ENCODE assay signal across 16 cellular contexts in the genomic region with DNA sequence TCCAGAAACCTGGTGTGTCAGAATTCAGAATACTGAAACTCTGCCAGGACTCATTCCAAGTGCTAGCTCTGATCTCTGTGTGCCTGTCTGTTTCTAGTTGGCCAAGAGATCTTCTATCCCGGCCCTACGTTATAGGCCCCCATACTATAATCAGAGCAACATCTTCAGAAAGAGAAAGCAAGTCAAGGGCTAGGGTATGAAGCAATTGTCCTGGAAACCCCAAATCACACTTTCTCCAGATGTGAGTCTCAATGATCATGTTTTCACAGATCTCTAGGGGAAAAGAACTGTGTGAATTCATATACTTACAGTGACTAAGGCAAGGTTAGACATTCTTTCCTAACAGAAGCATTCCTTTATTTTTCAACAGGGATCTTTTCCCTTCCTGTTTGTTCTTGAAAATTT.
DNase-seq lines count a peak whose midpoint lies in the region; ATAC-seq and TF ChIP-seq lines count a peak whose summit lies in the region.
"Had no signal": no experiment of that assay in that cellular context is flagged by ENCODE, and none has a peak within 500 bp of the region (broad histone marks: within the 10 kb centered on the region; RNA-seq: fewer than 3 reads in every experiment).

No MANE protein-coding gene starts in this region.

- no peaks in the 10 kb centered on the region for H3K9me3 ChIP-seq in mammary epithelial cell (replicated peaks; ENCODE audit: insufficient read depth, low read length)
- H3K9me3 ChIP-seq in heart right ventricle, result no peaks in the 10 kb centered on the region
- H3K9me3 ChIP-seq in thyroid gland, result no peaks in the 10 kb centered on the region

- WGBS in mammary epithelial cell (ENCODE audit: low coverage, missing lambda C conversion rate), result 44% methylated on average over 2 of the region's 2 CpGs
- 70 to 83% methylated on average over 2 of the region's 2 CpGs for WGBS in heart right ventricle, 2 donors
- 38 to 43% methylated on average over 2 of the region's 2 CpGs for WGBS in thyroid gland, 2 donors

- H3K4me2 ChIP-seq in mammary epithelial cell (ENCODE audit: insufficient read depth, low read depth, low read length), result no peak overlapping the region
- H3K4me2 ChIP-seq: neural progenitor cell had no signal

- BruUV-seq in mammary epithelial cell (replicated peaks; lab: Mats Ljungman, UMichigan), result no TSS peak

- H3K27me3 ChIP-seq in mammary epithelial cell (ENCODE audit: insufficient read depth, low read length) (no peaks in the 10 kb centered on the region), heart right ventricle (no peaks in the 10 kb centered on the region), thyroid gland (no peaks in the 10 kb centered on the region)
- H3K27me3 ChIP-seq: neural progenitor cell had no signal

- TF ChIP-seq CTCF in mammary epithelial cell (conservative IDR thresholded peaks at IDR 0.05 in 1 of 2, IDR thresholded peaks at IDR 0.05 in 1 of 2; ENCODE audit: extremely low read depth in 1 of 2, insufficient read depth in 1 of 2, low read depth in 1 of 2, low read length in 2 of 2) (no peak), heart right ventricle (IDR thresholded peaks at IDR 0.05) (no peak), thyroid gland (IDR thresholded peaks at IDR 0.05) (no peak)

- intact Hi-C loops in Right ventricle myocardium superior (cut with DNase I) (no loop called here), cardiac septum (cut with DNase I) (no loop called here), mammary epithelial cell (cut with micrococcal nuclease) (no loop called here), heart right ventricle (cut with DNase I) (no loop called here), thyroid gland (cut with DNase I) (no loop called here)

- no peaks in the 10 kb centered on the region for H4K20me1 ChIP-seq in mammary epithelial cell (ENCODE audit: insufficient read depth, low read length)

- in situ Hi-C loops in mammary epithelial cell (cut with MboI; ENCODE audit: low sequenced_read_pairs in 2 of 2), result no loop called here

- H3K79me2 ChIP-seq in mammary epithelial cell (ENCODE audit: insufficient read depth, low read length), result no peaks in the 10 kb centered on the region

- no peak for DNase-seq in Right ventricle myocardium superior
- DNase-seq in cardiac septum (ENCODE audit: low spot score), result no peak
- DNase-seq in mammary epithelial cell, result peak; percentile 45
- DNase-seq in heart right ventricle, result no peak
- no peak for DNase-seq in thyroid gland
- DNase-seq in activated CD4-positive, alpha-beta T cell treated with anti-CD3 and anti-CD28 coated beads for 1 hour, result no peak
- DNase-seq: activated CD4-positive, alpha-beta T cell treated with anti-CD3 and anti-CD28 coated beads, Interleukin-2, amount 50 U/mL, for 4 hours; DMS153; left colon; NCI-H1105; NCI-H510A treated with DMSO at 0.1 percent for 48 hours had no signal

- no peak for TF ChIP-seq POLR2A in thyroid gland (IDR thresholded peaks at IDR 0.05)

- H3K27ac ChIP-seq in mammary epithelial cell (ENCODE audit: insufficient read depth, low read depth, low read length), result no peak overlapping the region
- H3K27ac ChIP-seq in heart right ventricle, result peak overlapping the region in 3 of 10 donors; percentile 11 to 44 (median 32)
- peak overlapping the region; percentile 65 to 87 (median 75) for H3K27ac ChIP-seq in thyroid gland
- H3K27ac ChIP-seq: neural progenitor cell, RWPE1 had no signal

- dilution Hi-C loops in mammary epithelial cell (cut with HindIII; ENCODE audit: low sequenced_read_pairs), result no loop called here

- peak overlapping the region; percentile 46 for H2AFZ ChIP-seq in mammary epithelial cell (ENCODE audit: low read depth, low read length)
- H2AFZ ChIP-seq: neural progenitor cell had no signal

- H3K4me3 ChIP-seq in mammary epithelial cell (replicated peaks in 1 of 3; ENCODE audit: insufficient read depth in 1 of 3, low read depth in 2 of 3, low read length in 3 of 3) (no peak overlapping the region), heart right ventricle (no peak overlapping the region), thyroid gland (replicated peaks in 1 of 3) (no peak overlapping the region)
- H3K4me3 ChIP-seq: neural progenitor cell had no signal

- H3K36me3 ChIP-seq in mammary epithelial cell (ENCODE audit: insufficient read depth, low read length) (no peaks in the 10 kb centered on the region), heart right ventricle (no peaks in the 10 kb centered on the region), thyroid gland (no peaks in the 10 kb centered on the region)
- H3K36me3 ChIP-seq: neural progenitor cell had no signal

- ATAC-seq in Right ventricle myocardium superior (ENCODE audit: poor library complexity) (peak; percentile 73), heart right ventricle (peak in 6 of 8 donors; percentile 30 to 82 (median 50)), GM18870 (IDR thresholded peaks at IDR 0.05; ENCODE audit: unreplicated experiment) (no peak), HG02970 (IDR thresholded peaks at IDR 0.05; ENCODE audit: low FRiP score, unreplicated experiment) (no peak)
- ATAC-seq: HCT116, left colon had no signal

- no peak overlapping the region for H3K9ac ChIP-seq in mammary epithelial cell (ENCODE audit: insufficient read depth, low read length)
- H3K9ac ChIP-seq: neural progenitor cell had no signal

- H3K4me1 ChIP-seq in mammary epithelial cell (ENCODE audit: insufficient read depth, low read length) (peaks cover 11% of the 10 kb centered on the region), heart right ventricle (peaks cover 0 to 28% (median 9%) of the 10 kb centered on the region in 9 donors), thyroid gland (peaks cover 32 to 38% of the 10 kb centered on the region in 2 donors)
- H3K4me1 ChIP-seq: neural progenitor cell had no signal

- CTCF ChIA-PET in mammary epithelial cell (lab: Charles Lee; ENCODE audit: low non-redundant PET), result no interaction called here

Comparison
In these comparisons a context has a peak if more than half of its experiments do, and no peak if none do; other contexts are left out.
1. ATAC-seq: peak in Right ventricle myocardium superior (single experiment) and heart right ventricle (6 of 8); none in GM18870 (single experiment) and HG02970 (single experiment).